23 cellular contexts compared by ENCODE assay signal in the genomic region with DNA sequence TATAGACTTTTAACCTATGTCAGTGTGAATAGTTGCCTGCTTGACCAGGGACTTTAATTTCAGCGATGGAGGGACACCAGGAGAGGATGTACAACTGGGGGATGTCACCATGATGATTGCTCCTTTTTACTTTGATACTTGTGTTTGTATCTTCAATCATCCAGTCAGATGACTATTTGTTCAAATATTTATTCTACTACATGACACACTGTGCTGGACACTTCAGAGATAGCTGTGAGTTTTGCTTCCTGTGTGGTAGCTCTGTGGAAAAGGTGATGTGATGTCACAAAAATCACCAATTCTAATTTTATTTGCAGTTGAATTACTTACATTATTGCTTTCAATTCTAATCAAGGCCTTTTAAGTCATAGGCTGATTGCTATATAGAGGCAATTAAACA.
A peak's percentile ranks its signal among the peaks of the same experiment; 100 is the strongest.
DNase-seq lines count a peak whose midpoint lies in the region; ATAC-seq, FAIRE-seq and TF ChIP-seq lines count a peak whose summit lies in the region.
"Had no signal": no experiment of that assay in that cellular context is flagged by ENCODE, and none has a peak within 500 bp of the region (broad histone marks: within the 10 kb centered on the region; RNA-seq: fewer than 3 reads in every experiment).

No MANE protein-coding gene starts in this region.

- H3K9me3 ChIP-seq in skeletal muscle satellite cell (replicated peaks; ENCODE audit: low read length), result no peaks in the 10 kb centered on the region

- H3K27me3 Mint-ChIP-seq in natural killer cell (ENCODE audit: low read depth in 2 of 2), result peaks cover 15 to 18% of the 10 kb centered on the region in 2 donors
- peaks cover 6 to 8% of the 10 kb centered on the region in 2 donors for H3K27me3 Mint-ChIP-seq in natural killer cell treated with Interleukin-12 subunit alpha and Interleukin-12 subunit beta and Interleukin-15 and Interleukin-18, amount 100 ng/mL, for 72 hours
- H3K27me3 Mint-ChIP-seq: brain had no signal

- intact Hi-C loops in natural killer cell (cut with micrococcal nuclease), result no loop called here

- H3K36me3 Mint-ChIP-seq in natural killer cell, result no peaks in the 10 kb centered on the region
- H3K36me3 Mint-ChIP-seq in natural killer cell treated with Interleukin-12 subunit alpha and Interleukin-12 subunit beta and Interleukin-15 and Interleukin-18, amount 100 ng/mL, for 72 hours, result no peaks in the 10 kb centered on the region
- H3K36me3 Mint-ChIP-seq: activated CD4-positive, alpha-beta memory T cell treated with anti-CD3 and anti-CD28 coated beads for 36 hours; activated naive CD4-positive, alpha-beta T cell treated with anti-CD3 and anti-CD28 coated beads, Interleukin-2, amount 10 ng/mL, durations not matched to agents 7 days and 5 days; brain; CD4-positive, alpha-beta memory T cell had no signal

- no peaks in the 10 kb centered on the region for H3K4me1 Mint-ChIP-seq in natural killer cell
- H3K4me1 Mint-ChIP-seq in natural killer cell treated with Interleukin-12 subunit alpha and Interleukin-12 subunit beta and Interleukin-15 and Interleukin-18, amount 100 ng/mL, for 72 hours (ENCODE audit: low read depth in 2 of 2), result no peaks in the 10 kb centered on the region
- H3K4me1 Mint-ChIP-seq: activated naive CD4-positive, alpha-beta T cell treated with anti-CD3 and anti-CD28 coated beads, Interleukin-2, amount 10 ng/mL, durations not matched to agents 7 days and 5 days; CD4-positive, alpha-beta memory T cell had no signal

- H3K27me3 ChIP-seq in skeletal muscle satellite cell (ENCODE audit: control insufficient read depth, insufficient read depth, low read length), result no peaks in the 10 kb centered on the region

- no peak overlapping the region for H3K4me3 Mint-ChIP-seq in natural killer cell
- no peak overlapping the region for H3K4me3 Mint-ChIP-seq in natural killer cell treated with Interleukin-12 subunit alpha and Interleukin-12 subunit beta and Interleukin-15 and Interleukin-18, amount 100 ng/mL, for 72 hours
- H3K4me3 Mint-ChIP-seq: activated CD4-positive, alpha-beta memory T cell treated with anti-CD3 and anti-CD28 coated beads for 36 hours; activated naive CD4-positive, alpha-beta T cell treated with anti-CD3 and anti-CD28 coated beads, Interleukin-2, amount 10 ng/mL, durations not matched to agents 7 days and 5 days; activated T-helper 1 cell treated with anti-CD3 and anti-CD28 coated beads, Interleukin-12 subunit alpha, Interleukin-12 subunit beta, Interleukin-2, Interleukin-4 antibody, amounts not matched to agents 30 ng/mL and 10 ng/mL and 1 ng/mL, durations not matched to agents 14 hours and 24 hours and 36 hours; brain; CD4-positive, alpha-beta memory T cell; nephron had no signal

- no peak for TF ChIP-seq CTCF in natural killer cell (IDR thresholded peaks at IDR 0.05)

- peak overlapping the region; percentile 16 for H3K4me2 ChIP-seq in skeletal muscle satellite cell (ENCODE audit: low read length)

- peaks cover 54% of the 10 kb centered on the region for H3K4me1 ChIP-seq in skeletal muscle satellite cell (ENCODE audit: control insufficient read depth, insufficient read depth, low read length)

- no peak overlapping the region for H3K27ac Mint-ChIP-seq in natural killer cell
- no peak overlapping the region for H3K27ac Mint-ChIP-seq in natural killer cell treated with Interleukin-12 subunit alpha and Interleukin-12 subunit beta and Interleukin-15 and Interleukin-18, amount 100 ng/mL, for 72 hours
- H3K27ac Mint-ChIP-seq: activated CD4-positive, alpha-beta memory T cell treated with anti-CD3 and anti-CD28 coated beads for 36 hours; activated naive CD4-positive, alpha-beta T cell treated with anti-CD3 and anti-CD28 coated beads, Interleukin-2, amount 10 ng/mL, durations not matched to agents 7 days and 5 days; activated T-helper 1 cell treated with anti-CD3 and anti-CD28 coated beads, Interleukin-12 subunit alpha, Interleukin-12 subunit beta, Interleukin-2, Interleukin-4 antibody, amounts not matched to agents 30 ng/mL and 10 ng/mL and 1 ng/mL, durations not matched to agents 14 hours and 24 hours and 36 hours; CD4-positive, alpha-beta memory T cell had no signal

- no peaks in the 10 kb centered on the region for H3K9me3 Mint-ChIP-seq in natural killer cell
- no peaks in the 10 kb centered on the region for H3K9me3 Mint-ChIP-seq in natural killer cell treated with Interleukin-12 subunit alpha and Interleukin-12 subunit beta and Interleukin-15 and Interleukin-18, amount 100 ng/mL, for 72 hours
- H3K9me3 Mint-ChIP-seq: activated CD4-positive, alpha-beta memory T cell treated with anti-CD3 and anti-CD28 coated beads for 36 hours; activated naive CD4-positive, alpha-beta T cell treated with anti-CD3 and anti-CD28 coated beads, Interleukin-2, amount 10 ng/mL, durations not matched to agents 7 days and 5 days; activated T-helper 1 cell treated with anti-CD3 and anti-CD28 coated beads, Interleukin-12 subunit alpha, Interleukin-12 subunit beta, Interleukin-2, Interleukin-4 antibody, amounts not matched to agents 30 ng/mL and 10 ng/mL and 1 ng/mL, durations not matched to agents 14 hours and 24 hours and 36 hours had no signal

- H3K36me3 ChIP-seq in skeletal muscle satellite cell (ENCODE audit: insufficient read depth, low read length), result no peaks in the 10 kb centered on the region

- no peak for FAIRE-seq in urothelium cell line (lab: Jason Lieb, UNC)
- FAIRE-seq: keratinocyte had no signal

- no peak overlapping the region for H3K9ac ChIP-seq in skeletal muscle satellite cell (ENCODE audit: low read depth, low read length)

- ATAC-seq in natural killer cell, result peak in 2 of 3 donors; percentile 18 to 29
- no peak for ATAC-seq in natural killer cell treated with Interleukin-12 subunit alpha and Interleukin-12 subunit beta and Interleukin-15 and Interleukin-18, amount 100 ng/mL, for 72 hours

- no peak overlapping the region for H3K4me3 ChIP-seq in skeletal muscle satellite cell (ENCODE audit: low read length)

- DNase-seq in natural killer cell (no peak), NCI-H2029 treated with DMSO at 0.1 percent for 48 hours (lab: John Stamatoyannopoulos, UW) (peak; percentile 8), SHP77 treated with DMSO at 0.1 percent for 48 hours (lab: John Stamatoyannopoulos, UW) (peak; percentile 81), pons (ENCODE audit: low spot score) (no peak), NCI-H1048 (lab: John Stamatoyannopoulos, UW) (no peak), urothelium cell line (ENCODE audit: low spot score) (no peak)
- DNase-seq in natural killer cell treated with Interleukin-12 subunit alpha and Interleukin-12 subunit beta and Interleukin-15 and Interleukin-18, amount 100 ng/mL, for 72 hours (ENCODE audit: low spot score), result no peak
- DNase-seq: activated CD4-positive, alpha-beta memory T cell treated with anti-CD3 and anti-CD28 coated beads for 36 hours; activated CD8-positive, alpha-beta memory T cell treated with anti-CD3 and anti-CD28 coated beads, Interleukin-2, amount 50 U/mL, for 4 hours; activated naive CD4-positive, alpha-beta T cell treated with anti-CD3 and anti-CD28 coated beads, Interleukin-2, amount 10 ng/mL, durations not matched to agents 7 days and 5 days; CD4-positive, alpha-beta memory T cell; DMS79; glutamatergic neuron; NCI-H1092; NCI-H1930; NCI-H345; Right ventricle myocardium superior; trophoblast cell had no signal

Comparison
In these comparisons a context has a peak if more than half of its experiments do, and no peak if none do; other contexts are left out.
1. ATAC-seq: peak in natural killer cell (2 of 3); none in natural killer cell treated with Interleukin-12 subunit alpha and Interleukin-12 subunit beta and Interleukin-15 and Interleukin-18, amount 100 ng/mL, for 72 hours (0 of 2).
2. DNase-seq: peak in NCI-H2029 treated with DMSO at 0.1 percent for 48 hours (single experiment) and SHP77 treated with DMSO at 0.1 percent for 48 hours (single experiment); none in natural killer cell (single experiment), natural killer cell treated with Interleukin-12 subunit alpha and Interleukin-12 subunit beta and Interleukin-15 and Interleukin-18, amount 100 ng/mL, for 72 hours (single experiment), pons (single experiment), NCI-H1048 (single experiment) and urothelium cell line (single experiment).